In the genomic region with DNA sequence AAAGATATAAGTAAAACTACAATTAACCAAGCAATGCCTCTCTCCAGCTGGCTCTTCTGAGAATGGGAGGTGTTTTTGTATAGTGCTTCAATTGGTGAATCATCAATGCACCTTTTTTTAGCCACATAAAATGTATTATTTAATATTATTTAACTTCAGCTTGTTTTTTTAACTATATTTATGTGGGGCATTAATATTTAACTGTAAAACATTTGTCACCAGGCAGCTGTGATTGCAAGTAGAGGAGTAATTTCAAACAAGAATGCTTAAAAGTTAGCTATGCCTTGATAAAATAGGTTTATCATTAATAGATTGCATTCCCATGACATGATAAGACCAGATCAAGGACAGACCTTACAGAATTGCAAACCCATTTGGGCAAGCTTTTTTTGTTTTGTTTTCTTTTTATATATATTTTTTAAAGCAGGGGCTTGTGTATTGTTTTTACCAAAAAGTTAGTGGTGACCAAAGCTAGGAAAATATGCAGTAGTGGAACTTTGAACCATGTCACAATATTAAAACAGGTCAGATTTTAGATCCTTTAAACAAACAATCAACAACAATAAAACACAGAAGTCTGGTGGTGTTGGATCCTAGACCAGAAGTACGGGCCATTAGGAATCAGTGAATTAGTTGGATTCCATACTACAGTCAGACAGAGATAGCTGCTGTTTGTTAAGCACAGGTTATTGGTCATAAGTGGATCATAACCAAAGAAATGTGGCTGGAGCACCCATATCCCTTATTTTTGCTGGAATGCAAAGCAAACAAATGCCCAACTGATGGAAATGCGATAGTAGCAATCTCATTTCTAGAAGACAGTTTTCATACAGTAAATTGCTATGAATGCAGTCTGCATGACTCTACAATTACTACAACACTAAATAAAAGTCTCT, we compare ENCODE assay signal across 16 cellular contexts. TPM values are rescaled to one million over a fixed set of nuclear protein-coding genes. Genes with fewer than 3 reads are reported as not detected.
DNase-seq lines count a peak whose midpoint lies in the region; ATAC-seq and TF ChIP-seq lines count a peak whose summit lies in the region.
"Had no signal": no experiment of that assay in that cellular context is flagged by ENCODE, and none has a peak within 500 bp of the region (broad histone marks: within the 10 kb centered on the region; RNA-seq: fewer than 3 reads in every experiment).

No MANE protein-coding gene starts in this region.

- no peaks in the 10 kb centered on the region for H4K20me1 ChIP-seq in PC-9 (ENCODE audit: insufficient read depth)
- no peaks in the 10 kb centered on the region for H4K20me1 ChIP-seq in fibroblast of lung (ENCODE audit: control insufficient read depth, extremely low read depth, insufficient read depth, low read length)
- H4K20me1 ChIP-seq: BLaER1 had no signal

- peaks cover 33 to 65% (median 40%) of the 10 kb centered on the region in 5 donors for H3K27me3 Mint-ChIP-seq in naive thymus-derived CD8-positive, alpha-beta T cell

- H3K4me1 ChIP-seq in PC-9 (replicated peaks; ENCODE audit: insufficient read depth), result peaks cover 22% of the 10 kb centered on the region
- H3K4me1 ChIP-seq in fibroblast of lung (ENCODE audit: control insufficient read depth, extremely low read depth, insufficient read depth, low read length), result peaks cover 5% of the 10 kb centered on the region
- peaks cover 18% of the 10 kb centered on the region for H3K4me1 ChIP-seq in rectal smooth muscle tissue (ENCODE audit: control insufficient read depth, insufficient read depth, low read length)
- H3K4me1 ChIP-seq: BLaER1 had no signal

- intact Hi-C loops in PC-9 (cut with micrococcal nuclease; ENCODE audit: unreplicated experiment), result loop anchor here (1.0 kb wide), 1 partner anchor 9 kb away; no protein-coding TSS in a partner anchor

- H2AFZ ChIP-seq in PC-9, result no peak overlapping the region
- H2AFZ ChIP-seq in fibroblast of lung (ENCODE audit: low read length), result no peak overlapping the region

- peaks cover 0 to 4% (median 0%) of the 10 kb centered on the region in 3 donors for H3K36me3 Mint-ChIP-seq in naive thymus-derived CD8-positive, alpha-beta T cell
- H3K36me3 Mint-ChIP-seq: T-cell had no signal

- no peaks in the 10 kb centered on the region for H3K9me3 ChIP-seq in PC-9 (ENCODE audit: insufficient read depth, low read depth)
- no peaks in the 10 kb centered on the region for H3K9me3 ChIP-seq in fibroblast of lung (ENCODE audit: control insufficient read depth, insufficient read depth, low read depth, low read length)
- H3K9me3 ChIP-seq: colonic mucosa had no signal

- H3F3A ChIP-seq in PC-9 (ENCODE audit: insufficient read depth, low read depth), result peaks cover 26% of the 10 kb centered on the region

- H3K4me3 Mint-ChIP-seq in naive thymus-derived CD8-positive, alpha-beta T cell, result no peak overlapping the region
- H3K4me3 Mint-ChIP-seq: T-cell had no signal

- no peak overlapping the region; the same call in 1 of the 2 replicates for H3K27ac ChIP-seq in PC-9
- H3K27ac ChIP-seq in fibroblast of lung (ENCODE audit: insufficient read depth, low read length), result no peak overlapping the region
- peak overlapping the region; percentile 99 for H3K27ac ChIP-seq in rectal smooth muscle tissue (ENCODE audit: low read depth, low read length)
- H3K27ac ChIP-seq: BLaER1 had no signal

- H3K9me2 ChIP-seq in PC-9 (ENCODE audit: insufficient read depth), result no peaks in the 10 kb centered on the region

- H3K36me3 ChIP-seq in PC-9 (ENCODE audit: low read depth) (peaks cover 14% of the 10 kb centered on the region), fibroblast of lung (ENCODE audit: control insufficient read depth, insufficient read depth, low read length) (peaks cover 5% of the 10 kb centered on the region), rectal smooth muscle tissue (ENCODE audit: control insufficient read depth, insufficient read depth, low read length) (no peaks in the 10 kb centered on the region)
- H3K36me3 ChIP-seq: BLaER1, colonic mucosa had no signal

- H3K4me3 ChIP-seq in AG04449 (ENCODE audit: low read depth, low read length) (peak overlapping the region; percentile 67; the same call in 1 of the 2 replicates), PC-9 (peak overlapping the region; percentile 89; the same call in 1 of the 2 replicates), fibroblast of lung (replicated peaks in 1 of 4; ENCODE audit: control extremely low read depth in 1 of 4, insufficient read depth in 1 of 4, low read depth in 3 of 4, low read length in 4 of 4) (peak overlapping the region in 3 of 4 experiments; percentile 72 to 93 (median 84)), rectal smooth muscle tissue (ENCODE audit: low read length) (no peak overlapping the region)
- H3K4me3 ChIP-seq: BLaER1, colonic mucosa had no signal

- DNase-seq in AG04449 (ENCODE audit: low read depth, low spot score) (no peak), PC-9 (no peak), fibroblast of lung (ENCODE audit: low read depth in 2 of 2) (no peak), HEK293T (ENCODE audit: extremely low spot score) (no peak), DMS79 (lab: John Stamatoyannopoulos, UW) (no peak)
- DNase-seq in naive thymus-derived CD8-positive, alpha-beta T cell, result no peak
- DNase-seq in stimulated activated naive CD4-positive, alpha-beta T cell treated with Interleukin-2 at 50 U/mL for 16 hours (lab: John Stamatoyannopoulos, UW), result no peak
- DNase-seq: activated CD4-positive, alpha-beta T cell treated with anti-CD3 and anti-CD28 coated beads for 1 hour; colonic mucosa; EL; foreskin melanocyte; left colon; stimulated activated CD4-positive, alpha-beta T cell treated with anti-CD3 and anti-CD28 coated beads, Interleukin-15, amount 100 ng/mL, for 24 hours; T-cell had no signal

- H3K27me3 ChIP-seq in PC-9 (ENCODE audit: insufficient read depth, low read depth), result no peaks in the 10 kb centered on the region
- no peaks in the 10 kb centered on the region for H3K27me3 ChIP-seq in fibroblast of lung (ENCODE audit: control insufficient read depth, insufficient read depth, low read length)
- H3K27me3 ChIP-seq in rectal smooth muscle tissue (ENCODE audit: control insufficient read depth, insufficient read depth, low read length), result peaks cover 6% of the 10 kb centered on the region
- H3K27me3 ChIP-seq: BLaER1, colonic mucosa had no signal

- BruUV-seq in PC-9 (replicated peaks; lab: Mats Ljungman, UMichigan), result no TSS peak

- H3K9ac ChIP-seq in fibroblast of lung (ENCODE audit: insufficient read depth, low read length), result no peak overlapping the region
- no peak overlapping the region for H3K9ac ChIP-seq in rectal smooth muscle tissue (ENCODE audit: low read length)
- H3K9ac ChIP-seq: BLaER1 had no signal

- ATAC-seq in naive thymus-derived CD8-positive, alpha-beta T cell, result no peak
- ATAC-seq: left colon, T-cell had no signal

- POLR2A ChIA-PET in AG04449 (lab: Yijun Ruan, JAX), result interaction anchor here (1.2 kb wide), 1 partner anchor 9 kb away, joined by 3 read pairs; no protein-coding TSS in a partner anchor
- POLR2A ChIA-PET in PC-9 (lab: Charles Lee; ENCODE audit: unreplicated experiment), result interaction anchor here (0.5 to 1.1 kb wide), 6 partner anchors 8 to 325 kb away, joined by 3 to 9 read pairs (median 5); no protein-coding TSS in a partner anchor
- POLR2A ChIA-PET in HEK293T (lab: Yijun Ruan, JAX), result no interaction called here
- POLR2A ChIA-PET in naive thymus-derived CD8-positive, alpha-beta T cell (lab: Charles Lee), result no interaction called here

- peaks cover 8 to 12% (median 12%) of the 10 kb centered on the region in 4 donors for H3K4me1 Mint-ChIP-seq in naive thymus-derived CD8-positive, alpha-beta T cell

- peak overlapping the region; percentile 94 for H3K4me2 ChIP-seq in PC-9
- peak overlapping the region; percentile 90 for H3K4me2 ChIP-seq in fibroblast of lung (ENCODE audit: extremely low read depth, insufficient read depth, low read length)
- H3K4me2 ChIP-seq: BLaER1 had no signal

- TF ChIP-seq CTCF in AG04449 (IDR thresholded peaks at IDR 0.05; ENCODE audit: insufficient read depth, low read length, missing control alignments) (no peak), PC-9 (conservative IDR thresholded peaks at IDR 0.05) (no peak), fibroblast of lung (conservative IDR thresholded peaks at IDR 0.05 in 1 of 2, IDR thresholded peaks at IDR 0.05 in 1 of 2; ENCODE audit: low read depth in 1 of 2, low read length in 2 of 2) (no peak)

- peaks cover 0 to 5% (median 0%) of the 10 kb centered on the region in 9 donors for H3K9me3 Mint-ChIP-seq in naive thymus-derived CD8-positive, alpha-beta T cell
- H3K9me3 Mint-ChIP-seq: T-cell had no signal

- H3K79me2 ChIP-seq in PC-9 (ENCODE audit: low read depth) (peaks cover 37% of the 10 kb centered on the region), fibroblast of lung (ENCODE audit: control insufficient read depth, insufficient read depth, low read length) (peaks cover 56% of the 10 kb centered on the region)

- H3K27ac Mint-ChIP-seq in naive thymus-derived CD8-positive, alpha-beta T cell, result no peak overlapping the region
- H3K27ac Mint-ChIP-seq: T-cell had no signal

- CTCF ChIA-PET in AG04449 (lab: Yijun Ruan, JAX) (interaction anchor here (0.9 to 2.4 kb wide), 4 partner anchors 25 to 266 kb away, joined by 3 to 17 read pairs (median 10); no protein-coding TSS in a partner anchor), PC-9 (lab: Charles Lee) (interaction anchor here (0.7 kb wide), 1 partner anchor 13 kb away, joined by 4 read pairs; no protein-coding TSS in a partner anchor), HEK293T (lab: Yijun Ruan, JAX) (interaction anchor here (0.5 to 1.6 kb wide), 2 partner anchors 24 to 84 kb away, joined by 3 to 4 read pairs; no protein-coding TSS in a partner anchor)

TF ChIP-seq in HEK293T, 16 proteins besides CTCF, POLR2A, EP300 and RAD21:
- TF ChIP-seq HDGF (IDR thresholded peaks at IDR 0.05; ENCODE audit: borderline replicate concordance) (no peak), BHLHE40 (IDR thresholded peaks at IDR 0.05; ENCODE audit: borderline replicate concordance) (no peak), SUZ12 (IDR thresholded peaks at IDR 0.05) (no peak)

RNA-seq across cellular contexts. Expression of a gene that starts 2.9 kb away (rescaled TPM):
- total RNA-seq in PC-9 (2021), result 260 and 296 TPM in 2 replicates
- total RNA-seq in fibroblast of lung, result 60.1 and 119 TPM in 2 replicates
- polyA plus RNA-seq in fibroblast of lung, result 217 and 288 TPM in 2 replicates
- 118 and 133 TPM in 2 replicates for polyA plus RNA-seq in fibroblast of lung (2012)
- 162 and 212 TPM in 2 replicates for polyA minus RNA-seq in fibroblast of lung (ENCODE audit: low replicate concordance)
- not detected for total RNA-seq in naive thymus-derived CD8-positive, alpha-beta T cell
- polyA plus RNA-seq in naive thymus-derived CD8-positive, alpha-beta T cell, result not detected

RNA-seq across cellular contexts. Expression of a gene that starts 22.4 kb away (rescaled TPM):
- total RNA-seq in PC-9 (2021), result 850 and 1,077 TPM in 2 replicates
- total RNA-seq in fibroblast of lung, result 174 and 461 TPM in 2 replicates
- 1,245 and 1,327 TPM in 2 replicates for polyA plus RNA-seq in fibroblast of lung
- polyA plus RNA-seq in fibroblast of lung (2012), result 881 and 940 TPM in 2 replicates
- 3,025 and 3,345 TPM in 2 replicates for polyA minus RNA-seq in fibroblast of lung (ENCODE audit: low replicate concordance)
- total RNA-seq in naive thymus-derived CD8-positive, alpha-beta T cell, result not detected
- not detected for polyA plus RNA-seq in naive thymus-derived CD8-positive, alpha-beta T cell

Comparison
In these comparisons a context has a peak if more than half of its experiments do, and no peak if none do; other contexts are left out.
1. RNA of a gene that starts 2.9 kb away (total RNA-seq): 260 to 296 TPM in PC-9 and 60.1 to 119 TPM in fibroblast of lung; not detected in naive thymus-derived CD8-positive, alpha-beta T cell; every median in the first group is over 10 times any median in the second.
2. RNA of a gene that starts 22.4 kb away (total RNA-seq): 850 to 1,077 TPM in PC-9 and 174 to 461 TPM in fibroblast of lung; not detected in naive thymus-derived CD8-positive, alpha-beta T cell; every median in the first group is over 100 times any median in the second.
3. POLR2A ChIA-PET loops: an anchor here in AG04449 (1.2 kb wide) and PC-9 (0.5 to 1.1 kb wide); none called in HEK293T and naive thymus-derived CD8-positive, alpha-beta T cell.